ENCODE assay signal across 7 cellular contexts in genomic region chr9:107137495-107138202, GRCh38.
DNase-seq lines count a peak whose midpoint lies in the region; ATAC-seq and TF ChIP-seq lines count a peak whose summit lies in the region.

No MANE protein-coding gene starts in this region.

- no peaks in the 10 kb centered on the region for H3K9me3 ChIP-seq in Peyer's patch
- no peaks in the 10 kb centered on the region for H3K9me3 ChIP-seq in spleen

- 69 to 75% (median 70%) methylated on average over 9 of the region's 9 CpGs for WGBS in spleen, 5 donors

- intact Hi-C loops in spleen (cut with DNase I; ENCODE audit: low total_unique reads): no loop called here

- peaks cover 0 to 22% (median 0%) of the 10 kb centered on the region in 4 donors for H3K4me1 ChIP-seq in Peyer's patch
- no peaks in the 10 kb centered on the region for H3K4me1 ChIP-seq in spleen

- TF ChIP-seq CTCF in Peyer's patch (IDR thresholded peaks at IDR 0.05) (peak; percentile 5 to 70 (median 52)), fibroblast of mammary gland (conservative IDR thresholded peaks at IDR 0.05; ENCODE audit: control insufficient read depth, insufficient read depth, low read depth, low read length) (peak; percentile 88), spleen (IDR thresholded peaks at IDR 0.05 in 8 of 11, conservative IDR thresholded peaks at IDR 0.05 in 3 of 11) (peak in 9 of 11 experiments; percentile 18 to 72 (median 61))

- H3K27me3 ChIP-seq in Peyer's patch (no peaks in the 10 kb centered on the region), spleen (replicated peaks in 1 of 7) (peaks cover 0 to 21% (median 0%) of the 10 kb centered on the region in 7 donors)

- TF ChIP-seq POLR2A in Peyer's patch (IDR thresholded peaks at IDR 0.05) (no peak), spleen (IDR thresholded peaks at IDR 0.05) (no peak)

- H3K4me3 ChIP-seq in Peyer's patch: no peak overlapping the region
- H3K4me3 ChIP-seq in fibroblast of mammary gland (ENCODE audit: control insufficient read depth, low read depth, low read length): no peak overlapping the region
- H3K4me3 ChIP-seq in spleen: no peak overlapping the region

- no peak overlapping the region for H3K27ac ChIP-seq in Peyer's patch
- H3K27ac ChIP-seq in spleen: no peak overlapping the region

- DNase-seq in Daoy (ENCODE audit: low read depth) (peak; percentile 44), Peyer's patch (no peak), fibroblast of mammary gland (ENCODE audit: low read depth) (peak; percentile 56), spleen (no peak), GOT3 (lab: John Stamatoyannopoulos, UW) (no peak)
- DNase-seq in central memory CD4-positive, alpha-beta T cell: no peak

- H3K36me3 ChIP-seq in Peyer's patch: no peaks in the 10 kb centered on the region
- H3K36me3 ChIP-seq in spleen: no peaks in the 10 kb centered on the region

- peak; percentile 65 for ATAC-seq in GM21529 (IDR thresholded peaks at IDR 0.05; ENCODE audit: unreplicated experiment)

Comparison
In these comparisons a context has a peak if more than half of its experiments do, and no peak if none do; other contexts are left out.
1. DNase-seq: peak in Daoy (single experiment) and fibroblast of mammary gland (single experiment); none in Peyer's patch (0 of 3), spleen (single experiment), GOT3 (single experiment) and central memory CD4-positive, alpha-beta T cell (single experiment).
2. Peak in every context shown above with its lines, with median percentiles within 50 percentile points of each other: CTCF ChIP-seq.